1 cellular context compared by ENCODE assay signal in the genomic region with DNA sequence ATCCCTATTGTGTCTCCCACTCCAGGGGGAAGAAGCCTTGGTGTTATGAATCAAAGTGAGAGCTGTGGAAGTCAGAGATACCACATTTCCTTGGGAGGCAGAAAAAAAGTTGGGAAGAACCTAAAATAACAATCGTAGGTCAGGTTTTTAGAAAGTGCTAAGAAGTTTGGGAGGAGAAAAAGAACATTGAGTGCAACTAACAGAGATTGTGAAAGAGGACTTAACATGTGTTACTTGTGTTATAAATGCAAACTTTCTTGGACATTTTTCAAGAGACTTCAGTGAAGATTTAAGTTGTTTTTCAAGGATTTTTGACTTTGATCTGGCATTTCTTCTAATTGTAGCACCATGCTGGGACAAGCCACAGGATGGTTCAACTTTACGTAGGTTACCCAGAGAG.
TF ChIP-seq lines count a peak whose summit lies in the region.

No MANE protein-coding gene starts in this region.

TF ChIP-seq in GM12878, 131 proteins besides CTCF, POLR2A, EP300 and RAD21:
- TF ChIP-seq, protein P1, sequence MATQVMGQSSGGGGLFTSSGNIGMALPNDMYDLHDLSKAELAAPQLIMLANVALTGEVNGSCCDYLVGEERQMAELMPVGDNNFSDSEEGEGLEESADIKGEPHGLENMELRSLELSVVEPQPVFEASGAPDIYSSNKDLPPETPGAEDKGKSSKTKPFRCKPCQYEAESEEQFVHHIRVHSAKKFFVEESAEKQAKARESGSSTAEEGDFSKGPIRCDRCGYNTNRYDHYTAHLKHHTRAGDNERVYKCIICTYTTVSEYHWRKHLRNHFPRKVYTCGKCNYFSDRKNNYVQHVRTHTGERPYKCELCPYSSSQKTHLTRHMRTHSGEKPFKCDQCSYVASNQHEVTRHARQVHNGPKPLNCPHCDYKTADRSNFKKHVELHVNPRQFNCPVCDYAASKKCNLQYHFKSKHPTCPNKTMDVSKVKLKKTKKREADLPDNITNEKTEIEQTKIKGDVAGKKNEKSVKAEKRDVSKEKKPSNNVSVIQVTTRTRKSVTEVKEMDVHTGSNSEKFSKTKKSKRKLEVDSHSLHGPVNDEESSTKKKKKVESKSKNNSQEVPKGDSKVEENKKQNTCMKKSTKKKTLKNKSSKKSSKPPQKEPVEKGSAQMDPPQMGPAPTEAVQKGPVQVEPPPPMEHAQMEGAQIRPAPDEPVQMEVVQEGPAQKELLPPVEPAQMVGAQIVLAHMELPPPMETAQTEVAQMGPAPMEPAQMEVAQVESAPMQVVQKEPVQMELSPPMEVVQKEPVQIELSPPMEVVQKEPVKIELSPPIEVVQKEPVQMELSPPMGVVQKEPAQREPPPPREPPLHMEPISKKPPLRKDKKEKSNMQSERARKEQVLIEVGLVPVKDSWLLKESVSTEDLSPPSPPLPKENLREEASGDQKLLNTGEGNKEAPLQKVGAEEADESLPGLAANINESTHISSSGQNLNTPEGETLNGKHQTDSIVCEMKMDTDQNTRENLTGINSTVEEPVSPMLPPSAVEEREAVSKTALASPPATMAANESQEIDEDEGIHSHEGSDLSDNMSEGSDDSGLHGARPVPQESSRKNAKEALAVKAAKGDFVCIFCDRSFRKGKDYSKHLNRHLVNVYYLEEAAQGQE (IDR thresholded peaks at IDR 0.05; ENCODE audit: low read depth, low read length) = no peak
- TF ChIP-seq CREB1 (IDR thresholded peaks at IDR 0.05; ENCODE audit: low read depth) = no peak
- no peak for TF ChIP-seq JUNB (IDR thresholded peaks at IDR 0.05)
- TF ChIP-seq POLR2AphosphoS5 (IDR thresholded peaks at IDR 0.05; ENCODE audit: low read length) = peak; percentile 30; the same call in 1 of the 2 replicates
- TF ChIP-seq SMAD5 (IDR thresholded peaks at IDR 0.05; ENCODE audit: low read depth) = no peak
- TF ChIP-seq NFIC (IDR thresholded peaks at IDR 0.05; ENCODE audit: low read depth, low read length) = no peak
